Comparison of ENCODE assay signal across 35 cellular contexts in the genomic region with DNA sequence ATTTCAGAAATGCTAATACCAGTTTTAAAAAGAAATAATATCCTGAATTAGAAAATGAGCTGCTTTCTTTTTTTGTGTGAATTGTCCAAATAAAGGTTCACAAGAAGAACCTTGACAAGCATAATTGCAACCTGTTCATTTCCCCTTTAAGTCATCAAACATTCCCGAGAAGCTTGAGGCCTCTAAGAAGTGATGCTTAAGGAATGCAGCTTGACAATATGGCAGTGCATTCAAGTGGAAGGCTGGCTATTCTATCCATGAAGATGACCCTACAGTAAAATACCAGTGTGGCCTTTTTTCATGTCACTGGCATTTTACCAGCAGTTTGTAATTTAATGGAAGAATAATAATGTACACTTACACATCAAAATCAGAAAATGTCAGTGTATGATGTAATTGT.
"Had no signal": no experiment of that assay in that cellular context is flagged by ENCODE, and none has a peak within 500 bp of the region (broad histone marks: within the 10 kb centered on the region; RNA-seq: fewer than 3 reads in every experiment).

No MANE protein-coding gene starts in this region.

- DNase-seq: activated B cell treated with CpG ODN at 0.5 μM for 24 hours; activated CD4-positive, alpha-beta memory T cell treated with anti-CD3 and anti-CD28 coated beads for 36 hours; activated CD4-positive, alpha-beta T cell treated with anti-CD3 and anti-CD28 coated beads for 48 hours; activated CD8-positive, alpha-beta memory T cell treated with anti-CD3 and anti-CD28 coated beads, Interleukin-2, amount 10 ng/mL, durations not matched to agents 7 days and 5 days; activated CD8-positive, alpha-beta memory T cell treated with anti-CD3 and anti-CD28 coated beads, Interleukin-2, amount 50 U/mL, for 4 hours; activated CD8-positive, alpha-beta T cell treated with anti-CD3 and anti-CD28 coated beads, Interleukin-2, amount 10 ng/mL, durations not matched to agents 7 days and 5 days; activated effector memory CD4-positive, alpha-beta T cell treated with anti-CD3 and anti-CD28 coated beads, Interleukin-2, amount 50 U/mL, for 16 hours; activated naive CD4-positive, alpha-beta T cell treated with anti-CD3 and anti-CD28 coated beads for 36 hours; activated naive CD8-positive, alpha-beta T cell treated with anti-CD3 and anti-CD28 coated beads, Interleukin-2, amount 10 ng/mL, durations not matched to agents 7 days and 5 days; activated T-cell treated with anti-CD3 and anti-CD28 coated beads, Interleukin-2, amount 50 U/mL, for 1 hour; activated T-cell treated with anti-CD3 and anti-CD28 coated beads, Interleukin-2, amount 50 U/mL, for 48 hours; brain microvascular endothelial cell; dorsolateral prefrontal cortex; effector CD4-positive, alpha-beta T cell; effector memory CD8-positive, alpha-beta T cell; erythroblast; foreskin keratinocyte; gastrocnemius medialis; glutamatergic neuron; heart left ventricle; T-helper 1 cell; T-helper 17 cell; T1000; WERI-Rb-1 had no signal

- H3K36me3 ChIP-seq: ascending aorta, brain microvascular endothelial cell, esophagus muscularis mucosa, gastrocnemius medialis, heart left ventricle, WERI-Rb-1 had no signal

- H3K9me3 ChIP-seq: ascending aorta, esophagus muscularis mucosa, gastrocnemius medialis had no signal

- FAIRE-seq: bronchial epithelial cell had no signal

- H3K27me3 Mint-ChIP-seq: activated B cell treated with CpG ODN at 0.5 μM for 24 hours; activated CD4-positive, alpha-beta memory T cell treated with anti-CD3 and anti-CD28 coated beads for 36 hours; activated CD8-positive, alpha-beta memory T cell treated with anti-CD3 and anti-CD28 coated beads, Interleukin-2, amount 10 ng/mL, durations not matched to agents 7 days and 5 days; activated naive CD4-positive, alpha-beta T cell treated with anti-CD3 and anti-CD28 coated beads, Interleukin-2, amount 50 U/mL, for 24 hours; activated naive CD8-positive, alpha-beta T cell treated with anti-CD3 and anti-CD28 coated beads, Interleukin-2, amount 10 ng/mL, durations not matched to agents 7 days and 5 days; central memory CD8-positive, alpha-beta T cell; dendritic cell treated with granulocyte-macrophage colony-stimulating factor and Interleukin-4, amounts not matched to agents 40 ng/mL and 50 ng/mL, for 4 days; effector memory CD8-positive, alpha-beta T cell; T-helper 17 cell had no signal

- ATAC-seq: activated CD4-positive, CD25-positive, alpha-beta regulatory T cell treated with anti-CD3 and anti-CD28 coated beads, Interleukin-2, amount 50 U/mL, for 24 hours; activated CD8-positive, alpha-beta memory T cell treated with anti-CD3 and anti-CD28 coated beads, Interleukin-2, amount 10 ng/mL, durations not matched to agents 7 days and 5 days; activated CD8-positive, alpha-beta T cell treated with anti-CD3 and anti-CD28 coated beads, Interleukin-2, amount 10 ng/mL, durations not matched to agents 7 days and 5 days; effector memory CD8-positive, alpha-beta T cell; foreskin keratinocyte; gastrocnemius medialis; heart left ventricle; T-helper 17 cell had no signal

- H3K4me3 ChIP-seq: ascending aorta, coronary artery, dorsolateral prefrontal cortex, esophagus muscularis mucosa, gastrocnemius medialis, heart left ventricle had no signal

- H3K9me3 Mint-ChIP-seq: activated B cell treated with CpG ODN at 0.5 μM for 24 hours; activated naive CD4-positive, alpha-beta T cell treated with anti-CD3 and anti-CD28 coated beads, Interleukin-2, amount 50 U/mL, for 24 hours; activated naive CD8-positive, alpha-beta T cell treated with anti-CD3 and anti-CD28 coated beads, Interleukin-2, amount 10 ng/mL, durations not matched to agents 7 days and 5 days; dendritic cell treated with granulocyte-macrophage colony-stimulating factor and Interleukin-4, amounts not matched to agents 40 ng/mL and 50 ng/mL, for 4 days had no signal

- H3K27me3 ChIP-seq: ascending aorta, brain microvascular endothelial cell, dorsolateral prefrontal cortex, esophagus muscularis mucosa, foreskin keratinocyte, gastrocnemius medialis, heart left ventricle had no signal

- H3K4me3 Mint-ChIP-seq: activated B cell treated with CpG ODN at 0.5 μM for 24 hours; activated CD4-positive, alpha-beta memory T cell treated with anti-CD3 and anti-CD28 coated beads for 36 hours; activated CD8-positive, alpha-beta memory T cell treated with anti-CD3 and anti-CD28 coated beads, Interleukin-2, amount 10 ng/mL, durations not matched to agents 7 days and 5 days; activated CD8-positive, alpha-beta T cell treated with anti-CD3 and anti-CD28 coated beads, Interleukin-2, amount 10 ng/mL, durations not matched to agents 7 days and 5 days; activated naive CD4-positive, alpha-beta T cell treated with anti-CD3 and anti-CD28 coated beads for 36 hours; activated naive CD4-positive, alpha-beta T cell treated with anti-CD3 and anti-CD28 coated beads, Interleukin-2, amount 50 U/mL, for 24 hours; activated naive CD8-positive, alpha-beta T cell treated with anti-CD3 and anti-CD28 coated beads, Interleukin-2, amount 10 ng/mL, durations not matched to agents 7 days and 5 days; activated T-helper 1 cell treated with anti-CD3 and anti-CD28 coated beads, Interleukin-12 subunit alpha, Interleukin-12 subunit beta, Interleukin-2, Interleukin-4 antibody, amounts not matched to agents 30 ng/mL and 10 ng/mL and 1 ng/mL, durations not matched to agents 14 hours and 24 hours and 36 hours; central memory CD8-positive, alpha-beta T cell; dendritic cell treated with granulocyte-macrophage colony-stimulating factor and Interleukin-4, amounts not matched to agents 40 ng/mL and 50 ng/mL, for 4 days; effector memory CD8-positive, alpha-beta T cell; T-helper 17 cell; T-helper 2 cell treated with Interferon-gamma antibody and Interleukin-4, amounts not matched to agents 5 μg/mL and 100 μg/mL, for 36 hours had no signal

- H3K4me1 ChIP-seq: ascending aorta, esophagus muscularis mucosa, foreskin keratinocyte, gastrocnemius medialis, heart left ventricle had no signal

- H3K27ac Mint-ChIP-seq: activated B cell treated with CpG ODN at 0.5 μM for 24 hours; activated CD4-positive, alpha-beta memory T cell treated with anti-CD3 and anti-CD28 coated beads for 36 hours; activated CD8-positive, alpha-beta memory T cell treated with anti-CD3 and anti-CD28 coated beads, Interleukin-2, amount 10 ng/mL, durations not matched to agents 7 days and 5 days; activated CD8-positive, alpha-beta T cell treated with anti-CD3 and anti-CD28 coated beads, Interleukin-2, amount 10 ng/mL, durations not matched to agents 7 days and 5 days; activated naive CD4-positive, alpha-beta T cell treated with anti-CD3 and anti-CD28 coated beads for 36 hours; activated naive CD4-positive, alpha-beta T cell treated with anti-CD3 and anti-CD28 coated beads, Interleukin-2, amount 50 U/mL, for 24 hours; activated naive CD8-positive, alpha-beta T cell treated with anti-CD3 and anti-CD28 coated beads, Interleukin-2, amount 10 ng/mL, durations not matched to agents 7 days and 5 days; activated T-helper 1 cell treated with anti-CD3 and anti-CD28 coated beads, Interleukin-12 subunit alpha, Interleukin-12 subunit beta, Interleukin-2, Interleukin-4 antibody, amounts not matched to agents 30 ng/mL and 10 ng/mL and 1 ng/mL, durations not matched to agents 14 hours and 24 hours and 36 hours; activated T-helper 2 cell treated with anti-CD3 and anti-CD28 coated beads, Interferon-gamma antibody, Interleukin-2, Interleukin-4, amounts not matched to agents 10 μg/mL and 5 μg/mL and 100 μg/mL, durations not matched to agents 14 hours and 24 hours and 36 hours; dendritic cell treated with granulocyte-macrophage colony-stimulating factor and Interleukin-4, amounts not matched to agents 40 ng/mL and 50 ng/mL, for 4 days; effector memory CD8-positive, alpha-beta T cell; T-helper 17 cell; T-helper 2 cell treated with Interferon-gamma antibody and Interleukin-4, amounts not matched to agents 5 μg/mL and 100 μg/mL, for 36 hours had no signal

- H3K27ac ChIP-seq: ascending aorta, brain microvascular endothelial cell, coronary artery, dorsolateral prefrontal cortex, esophagus muscularis mucosa, foreskin keratinocyte, gastrocnemius medialis, heart left ventricle, WERI-Rb-1 had no signal

- H3K36me3 Mint-ChIP-seq: activated CD4-positive, alpha-beta memory T cell treated with anti-CD3 and anti-CD28 coated beads for 36 hours; activated CD8-positive, alpha-beta memory T cell treated with anti-CD3 and anti-CD28 coated beads, Interleukin-2, amount 10 ng/mL, durations not matched to agents 7 days and 5 days; activated naive CD4-positive, alpha-beta T cell treated with anti-CD3 and anti-CD28 coated beads, Interleukin-2, amount 50 U/mL, for 24 hours; activated naive CD8-positive, alpha-beta T cell treated with anti-CD3 and anti-CD28 coated beads, Interleukin-2, amount 10 ng/mL, durations not matched to agents 7 days and 5 days had no signal

- H3K4me1 Mint-ChIP-seq: activated B cell treated with CpG ODN at 0.5 μM for 24 hours; activated CD8-positive, alpha-beta memory T cell treated with anti-CD3 and anti-CD28 coated beads, Interleukin-2, amount 10 ng/mL, durations not matched to agents 7 days and 5 days; activated naive CD4-positive, alpha-beta T cell treated with anti-CD3 and anti-CD28 coated beads, Interleukin-2, amount 50 U/mL, for 24 hours; activated naive CD8-positive, alpha-beta T cell treated with anti-CD3 and anti-CD28 coated beads, Interleukin-2, amount 10 ng/mL, durations not matched to agents 7 days and 5 days; central memory CD8-positive, alpha-beta T cell; T-helper 17 cell had no signal
